Comparison of ENCODE assay signal across 8 cellular contexts in the genomic region with DNA sequence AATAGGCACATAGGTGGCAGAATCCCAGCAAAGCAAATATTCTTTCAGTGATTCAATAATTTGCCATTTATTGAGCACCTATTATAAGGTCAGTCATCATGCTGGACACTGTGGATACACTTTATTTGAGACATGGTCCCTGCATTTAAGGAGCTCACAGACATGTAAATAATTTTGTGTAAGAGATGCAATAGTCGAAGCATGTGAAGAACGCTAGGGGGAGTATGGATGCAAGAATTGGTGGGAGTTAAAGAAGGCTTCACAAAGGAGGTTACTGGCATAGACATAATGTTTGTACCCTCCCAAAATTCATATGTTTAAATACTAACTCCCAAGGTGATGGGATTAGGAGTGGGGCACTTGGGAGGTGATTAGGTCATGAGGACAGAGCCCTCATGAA.
DNase-seq lines count a peak whose midpoint lies in the region; ATAC-seq and TF ChIP-seq lines count a peak whose summit lies in the region.

No MANE protein-coding gene starts in this region.

- CTCF ChIA-PET in activated CD8-positive, alpha-beta T cell treated with anti-CD3 and anti-CD28 coated beads for 36 hours (lab: Charles Lee), result interaction anchor here (0.7 kb wide), 1 partner anchor 17 kb away, joined by 3 read pairs; no protein-coding TSS in a partner anchor
- CTCF ChIA-PET in activated CD8-positive, alpha-beta T cell treated with anti-CD3 and anti-CD28 coated beads, Interleukin-2, amount 10 ng/mL, durations not matched to agents 7 days and 5 days (lab: Charles Lee), result no interaction called here

- no peaks in the 10 kb centered on the region for H3K27me3 Mint-ChIP-seq in activated CD8-positive, alpha-beta T cell treated with anti-CD3 and anti-CD28 coated beads for 36 hours
- no peaks in the 10 kb centered on the region for H3K27me3 Mint-ChIP-seq in activated CD8-positive, alpha-beta T cell treated with anti-CD3 and anti-CD28 coated beads, Interleukin-2, amount 10 ng/mL, durations not matched to agents 7 days and 5 days (ENCODE audit: low read depth)
- no peaks in the 10 kb centered on the region for H3K27me3 Mint-ChIP-seq in type B pancreatic cell
- no peaks in the 10 kb centered on the region for H3K27me3 Mint-ChIP-seq in stimulated activated naive CD8-positive, alpha-beta T cell treated with anti-CD3 and anti-CD28 coated beads, Interleukin-15, amount 100 ng/mL, for 72 hours

- no peak overlapping the region for H3K27ac Mint-ChIP-seq in activated CD8-positive, alpha-beta T cell treated with anti-CD3 and anti-CD28 coated beads for 36 hours
- no peak overlapping the region for H3K27ac Mint-ChIP-seq in activated CD8-positive, alpha-beta T cell treated with anti-CD3 and anti-CD28 coated beads, Interleukin-2, amount 10 ng/mL, durations not matched to agents 7 days and 5 days
- no peak overlapping the region for H3K27ac Mint-ChIP-seq in type B pancreatic cell
- H3K27ac Mint-ChIP-seq in stimulated activated naive CD8-positive, alpha-beta T cell treated with anti-CD3 and anti-CD28 coated beads, Interleukin-15, amount 100 ng/mL, for 72 hours, result no peak overlapping the region

- no peaks in the 10 kb centered on the region for H3K79me2 ChIP-seq in Loucy (ENCODE audit: insufficient read depth, low read length)

- no peaks in the 10 kb centered on the region for H3K4me1 Mint-ChIP-seq in activated CD8-positive, alpha-beta T cell treated with anti-CD3 and anti-CD28 coated beads for 36 hours (ENCODE audit: low read depth)
- H3K4me1 Mint-ChIP-seq in activated CD8-positive, alpha-beta T cell treated with anti-CD3 and anti-CD28 coated beads, Interleukin-2, amount 10 ng/mL, durations not matched to agents 7 days and 5 days (ENCODE audit: low read depth), result no peaks in the 10 kb centered on the region
- peaks cover 12% of the 10 kb centered on the region for H3K4me1 Mint-ChIP-seq in type B pancreatic cell (ENCODE audit: unreplicated experiment)
- no peaks in the 10 kb centered on the region for H3K4me1 Mint-ChIP-seq in stimulated activated naive CD8-positive, alpha-beta T cell treated with anti-CD3 and anti-CD28 coated beads, Interleukin-15, amount 100 ng/mL, for 72 hours

- no peak for DNase-seq in activated CD8-positive, alpha-beta T cell treated with anti-CD3 and anti-CD28 coated beads for 36 hours
- DNase-seq in activated CD8-positive, alpha-beta T cell treated with anti-CD3 and anti-CD28 coated beads, Interleukin-2, amount 10 ng/mL, durations not matched to agents 7 days and 5 days, result no peak
- DNase-seq in adipocyte (ENCODE audit: low read depth), result peak; percentile 65
- no peak for DNase-seq in type B pancreatic cell (ENCODE audit: extremely low spot score, unreplicated experiment)
- DNase-seq in central memory CD4-positive, alpha-beta T cell, result no peak
- no peak for DNase-seq in KG1 (lab: John Stamatoyannopoulos, UW)
- no peak for DNase-seq in stimulated activated naive CD8-positive, alpha-beta T cell treated with anti-CD3 and anti-CD28 coated beads, Interleukin-15, amount 100 ng/mL, for 72 hours

- TF ChIP-seq CTCF in activated CD8-positive, alpha-beta T cell treated with anti-CD3 and anti-CD28 coated beads for 36 hours (IDR thresholded peaks at IDR 0.05), result peak; percentile 19
- TF ChIP-seq CTCF in Loucy (conservative IDR thresholded peaks at IDR 0.05; ENCODE audit: low read length) (peak; percentile 37), type B pancreatic cell (conservative IDR thresholded peaks at IDR 0.05) (peak; percentile 74)

- H3K4me3 Mint-ChIP-seq in activated CD8-positive, alpha-beta T cell treated with anti-CD3 and anti-CD28 coated beads for 36 hours, result no peak overlapping the region
- no peak overlapping the region for H3K4me3 Mint-ChIP-seq in activated CD8-positive, alpha-beta T cell treated with anti-CD3 and anti-CD28 coated beads, Interleukin-2, amount 10 ng/mL, durations not matched to agents 7 days and 5 days
- H3K4me3 Mint-ChIP-seq in type B pancreatic cell, result no peak overlapping the region
- no peak overlapping the region for H3K4me3 Mint-ChIP-seq in stimulated activated naive CD8-positive, alpha-beta T cell treated with anti-CD3 and anti-CD28 coated beads, Interleukin-15, amount 100 ng/mL, for 72 hours

- H3K9me3 Mint-ChIP-seq in activated CD8-positive, alpha-beta T cell treated with anti-CD3 and anti-CD28 coated beads for 36 hours, result no peaks in the 10 kb centered on the region
- no peaks in the 10 kb centered on the region for H3K9me3 Mint-ChIP-seq in activated CD8-positive, alpha-beta T cell treated with anti-CD3 and anti-CD28 coated beads, Interleukin-2, amount 10 ng/mL, durations not matched to agents 7 days and 5 days (ENCODE audit: insufficient read depth)
- H3K9me3 Mint-ChIP-seq in type B pancreatic cell, result no peaks in the 10 kb centered on the region
- peaks cover 4 to 5% of the 10 kb centered on the region in 2 donors for H3K9me3 Mint-ChIP-seq in stimulated activated naive CD8-positive, alpha-beta T cell treated with anti-CD3 and anti-CD28 coated beads, Interleukin-15, amount 100 ng/mL, for 72 hours

- H3K9me2 ChIP-seq in Loucy (replicated peaks; ENCODE audit: low read depth, low read length), result no peaks in the 10 kb centered on the region

- no peak overlapping the region for H2AFZ ChIP-seq in Loucy (ENCODE audit: low read length)

- no peak overlapping the region for H3K4me2 ChIP-seq in Loucy (ENCODE audit: low read depth, low read length, poor library complexity, severe bottlenecking)

- POLR2A ChIA-PET in activated CD8-positive, alpha-beta T cell treated with anti-CD3 and anti-CD28 coated beads for 36 hours (lab: Charles Lee), result no interaction called here
- POLR2A ChIA-PET in activated CD8-positive, alpha-beta T cell treated with anti-CD3 and anti-CD28 coated beads, Interleukin-2, amount 10 ng/mL, durations not matched to agents 7 days and 5 days (lab: Charles Lee), result no interaction called here

- H3K36me3 ChIP-seq in Loucy (ENCODE audit: insufficient read depth, low read length) (no peaks in the 10 kb centered on the region), adipocyte (ENCODE audit: control insufficient read depth, insufficient read depth, low read length, severe bottlenecking) (no peaks in the 10 kb centered on the region)

- intact Hi-C loops in activated CD8-positive, alpha-beta T cell treated with anti-CD3 and anti-CD28 coated beads for 36 hours (cut with micrococcal nuclease), result no loop called here

- H3K27me3 ChIP-seq in Loucy (ENCODE audit: insufficient read depth, low read length, poor library complexity, severe bottlenecking), result no peaks in the 10 kb centered on the region
- H3K27me3 ChIP-seq in adipocyte (replicated peaks; ENCODE audit: control insufficient read depth, insufficient read depth, low read length), result no peaks in the 10 kb centered on the region

- no peaks in the 10 kb centered on the region for H3K4me1 ChIP-seq in Loucy (ENCODE audit: insufficient read depth, low read length, poor library complexity, severe bottlenecking)
- no peaks in the 10 kb centered on the region for H3K4me1 ChIP-seq in adipocyte (ENCODE audit: control insufficient read depth, insufficient read depth, low read length)

- no peaks in the 10 kb centered on the region for H3K36me3 Mint-ChIP-seq in activated CD8-positive, alpha-beta T cell treated with anti-CD3 and anti-CD28 coated beads for 36 hours (ENCODE audit: low read depth)
- H3K36me3 Mint-ChIP-seq in activated CD8-positive, alpha-beta T cell treated with anti-CD3 and anti-CD28 coated beads, Interleukin-2, amount 10 ng/mL, durations not matched to agents 7 days and 5 days (ENCODE audit: low read depth), result no peaks in the 10 kb centered on the region
- H3K36me3 Mint-ChIP-seq in type B pancreatic cell, result no peaks in the 10 kb centered on the region

- H3K4me3 ChIP-seq in Loucy (ENCODE audit: low read length, poor library complexity, severe bottlenecking), result no peak overlapping the region
- no peak overlapping the region for H3K4me3 ChIP-seq in adipocyte (ENCODE audit: low read length)

- no peaks in the 10 kb centered on the region for H4K20me1 ChIP-seq in Loucy (ENCODE audit: insufficient read depth, low read length, poor library complexity, severe bottlenecking)

- no peaks in the 10 kb centered on the region for H3F3A ChIP-seq in Loucy (ENCODE audit: low read depth)

- H3K9ac ChIP-seq in Loucy (ENCODE audit: low read depth, low read length, poor library complexity, severe bottlenecking), result no peak overlapping the region
- H3K9ac ChIP-seq in adipocyte (ENCODE audit: low read length), result no peak overlapping the region

- no peak for ATAC-seq in activated CD8-positive, alpha-beta T cell treated with anti-CD3 and anti-CD28 coated beads for 36 hours
- ATAC-seq in activated CD8-positive, alpha-beta T cell treated with anti-CD3 and anti-CD28 coated beads, Interleukin-2, amount 10 ng/mL, durations not matched to agents 7 days and 5 days, result no peak
- ATAC-seq in stimulated activated naive CD8-positive, alpha-beta T cell treated with anti-CD3 and anti-CD28 coated beads, Interleukin-15, amount 100 ng/mL, for 72 hours, result no peak

- H3K9me3 ChIP-seq in Loucy (ENCODE audit: insufficient read depth, low read depth, low read length), result no peaks in the 10 kb centered on the region
- H3K9me3 ChIP-seq in adipocyte (ENCODE audit: control insufficient read depth, low read length), result no peaks in the 10 kb centered on the region

Comparison
In these comparisons a context has a peak if more than half of its experiments do, and no peak if none do; other contexts are left out.
1. CTCF ChIP-seq: peak in every context shown above with its lines; median percentile 74 in type B pancreatic cell; 37 in Loucy; 19 in activated CD8-positive, alpha-beta T cell treated with anti-CD3 and anti-CD28 coated beads for 36 hours.